ENCODE assay signal across 7 cellular contexts in genomic region chr1:223999761-224000160, GRCh38.
A peak's percentile ranks its signal among the peaks of the same experiment; 100 is the strongest.
DNase-seq lines count a peak whose midpoint lies in the region; ATAC-seq and TF ChIP-seq lines count a peak whose summit lies in the region.
"Not testable (repeated sequence)": the region's sequence is repeated elsewhere in the genome, so short reads cannot be mapped to it uniquely, and the experiment has no call there.

No MANE protein-coding gene starts in this region.

- ATAC-seq in right cardiac atrium, result peak; percentile 32 to 84
- peak; percentile 91 for ATAC-seq in thoracic aorta (ENCODE audit: insufficient number of reproducible peaks, low FRiP score, low read depth)

- H3K4me3 ChIP-seq in ACC112 (ENCODE audit: low read depth, low read length); coronary artery; fibroblast of the aortic adventitia (ENCODE audit: low read depth, low read length); right cardiac atrium (ENCODE audit: low read length); skeletal muscle cell (ENCODE audit: low read depth, low read length); thoracic aorta: not testable (repeated sequence)

- not testable (repeated sequence) for TF ChIP-seq CTCF in VCaP (conservative IDR thresholded peaks at IDR 0.05); coronary artery (IDR thresholded peaks at IDR 0.05); fibroblast of the aortic adventitia (IDR thresholded peaks at IDR 0.05; ENCODE audit: insufficient read depth, low read length); thoracic aorta (IDR thresholded peaks at IDR 0.05)

- intact Hi-C loops in right cardiac atrium (cut with DNase I), result not testable (repeated sequence)

- not testable (repeated sequence) for H3K36me3 ChIP-seq in ACC112 (ENCODE audit: insufficient read depth, low read length); thoracic aorta

- H3K79me2 ChIP-seq in ACC112 (ENCODE audit: control insufficient read depth, insufficient read depth, low read length, unreplicated experiment), result not testable (repeated sequence)

- 54% methylated on average over 3 of the region's 4 CpGs for WGBS in right cardiac atrium

- peaks cover 20% of the 10 kb centered on the region for H3K4me1 ChIP-seq in ACC112 (ENCODE audit: control insufficient read depth, insufficient read depth, low read length, unreplicated experiment)
- H3K4me1 ChIP-seq in right cardiac atrium (ENCODE audit: control insufficient read depth, insufficient read depth, low read length), result not testable (repeated sequence)
- peaks cover 8 to 14% of the 10 kb centered on the region in 2 donors for H3K4me1 ChIP-seq in thoracic aorta (ENCODE audit: control insufficient read depth in 1 of 2, low read depth in 2 of 2)

- H2AFZ ChIP-seq in ACC112 (ENCODE audit: low read length, unreplicated experiment), result not testable (repeated sequence)

- H3K27me3 ChIP-seq in ACC112 (ENCODE audit: insufficient read depth, low read length); right cardiac atrium (ENCODE audit: control insufficient read depth, insufficient read depth); thoracic aorta (replicated peaks; ENCODE audit: insufficient read depth): not testable (repeated sequence)

- H3K27ac ChIP-seq in ACC112 (ENCODE audit: low read depth, low read length) (peak overlapping the region; percentile 83), VCaP (peak overlapping the region; percentile 29; the same call in 1 of the 2 replicates), coronary artery (peak overlapping the region; percentile 65 to 88), thoracic aorta (peak overlapping the region; percentile 44 to 68)
- H3K27ac ChIP-seq in right cardiac atrium (ENCODE audit: low read length), result not testable (repeated sequence)

- DNase-seq in coronary artery (ENCODE audit: low spot score); right cardiac atrium; thoracic aorta (ENCODE audit: low spot score): not testable (repeated sequence)
- peak; percentile 40 for DNase-seq in fibroblast of the aortic adventitia (ENCODE audit: low read depth)
- peak; percentile 8 for DNase-seq in skeletal muscle cell (ENCODE audit: low read depth)

- not testable (repeated sequence) for H3K9me3 ChIP-seq in right cardiac atrium (ENCODE audit: control insufficient read depth, low read length); thoracic aorta
